ENCODE assay signal across 17 cellular contexts in genomic region chr10:93266858-93267257, GRCh38.
DNase-seq lines count a peak whose midpoint lies in the region; ATAC-seq, FAIRE-seq and TF ChIP-seq lines count a peak whose summit lies in the region.
"Had no signal": no experiment of that assay in that cellular context is flagged by ENCODE, and none has a peak within 500 bp of the region (broad histone marks: within the 10 kb centered on the region; RNA-seq: fewer than 3 reads in every experiment).

No MANE protein-coding gene starts in this region.

- H3K27ac ChIP-seq in GM12878 (ENCODE audit: control insufficient read depth, insufficient read depth): no peak overlapping the region
- H3K27ac ChIP-seq: BLaER1 treated with 17β-estradiol and CSF1 and Interleukin-3, amounts not matched to agents 10 nM and 100 nM had no signal

- no peak for TF ChIP-seq POLR2A in GM12878 (IDR thresholded peaks at IDR 0.05; ENCODE audit: low read depth, low read length)

- H3K36me3 Mint-ChIP-seq in activated CD8-positive, alpha-beta memory T cell treated with anti-CD3 and anti-CD28 coated beads, Interleukin-2, amount 10 ng/mL, durations not matched to agents 7 days and 5 days: no peaks in the 10 kb centered on the region

- peak; percentile 70 for FAIRE-seq in GM12878 (lab: Jason Lieb, UNC)
- FAIRE-seq: H54 had no signal

- H3K27me3 Mint-ChIP-seq in activated CD8-positive, alpha-beta memory T cell treated with anti-CD3 and anti-CD28 coated beads, Interleukin-2, amount 10 ng/mL, durations not matched to agents 7 days and 5 days: peaks cover 2% of the 10 kb centered on the region

- H4K20me1 ChIP-seq in GM12878 (ENCODE audit: control insufficient read depth, insufficient read depth): no peaks in the 10 kb centered on the region
- H4K20me1 ChIP-seq: BLaER1 treated with 17β-estradiol and CSF1 and Interleukin-3, amounts not matched to agents 10 nM and 100 nM had no signal

- TF ChIP-seq CTCF in GM12878 (IDR thresholded peaks at IDR 0.05 in 2 of 3, conservative IDR thresholded peaks at IDR 0.05 in 1 of 3; ENCODE audit: control insufficient read depth in 2 of 3, extremely low read depth in 1 of 3, insufficient read depth in 1 of 3, low read depth in 3 of 3, low read length in 3 of 3): no peak

- no peak for DNase-seq in activated CD8-positive, alpha-beta memory T cell treated with anti-CD3 and anti-CD28 coated beads, Interleukin-2, amount 10 ng/mL, durations not matched to agents 7 days and 5 days
- DNase-seq in activated CD8-positive, alpha-beta memory T cell treated with anti-CD3 and anti-CD28 coated beads, Interleukin-2, amount 50 U/mL, for 48 hours: no peak
- no peak for DNase-seq in GM12878 (ENCODE audit: low read depth, low spot score)
- DNase-seq in KBM-7: no peak
- no peak for DNase-seq in cortex of kidney (lab: John Stamatoyannopoulos, UW)
- no peak for DNase-seq in NCI-H1105 treated with DMSO at 0.1 percent for 48 hours (lab: John Stamatoyannopoulos, UW)
- DNase-seq: 8988T, DMS 273 treated with DMSO at 0.1 percent for 48 hours, GF-D8, NCI-H187, NCI-H226, NCI-H524 treated with DMSO at 0.1 percent for 48 hours had no signal

- H3K27me3 ChIP-seq in GM12878 (replicated peaks in 1 of 2; ENCODE audit: control insufficient read depth in 2 of 2, insufficient read depth in 2 of 2, low read length in 1 of 2): no peaks in the 10 kb centered on the region; a peak in 1 of 4 replicates
- H3K27me3 ChIP-seq: BLaER1 treated with 17β-estradiol and CSF1 and Interleukin-3, amounts not matched to agents 10 nM and 100 nM had no signal

- no peak overlapping the region for H3K4me2 ChIP-seq in GM12878 (ENCODE audit: control insufficient read depth, insufficient read depth)

- BruUV-seq in GM12878 (replicated peaks; lab: Mats Ljungman, UMichigan): no TSS peak

- peaks cover 19% of the 10 kb centered on the region for H3K4me1 ChIP-seq in GM12878 (ENCODE audit: control insufficient read depth, insufficient read depth, low read length)

- peaks cover 2% of the 10 kb centered on the region for H3K9me3 Mint-ChIP-seq in activated CD8-positive, alpha-beta memory T cell treated with anti-CD3 and anti-CD28 coated beads, Interleukin-2, amount 10 ng/mL, durations not matched to agents 7 days and 5 days (ENCODE audit: low read depth)

- H3K9ac ChIP-seq in GM12878 (ENCODE audit: control insufficient read depth, insufficient read depth, low read length): no peak overlapping the region
- H3K9ac ChIP-seq: BLaER1 treated with 17β-estradiol and CSF1 and Interleukin-3, amounts not matched to agents 10 nM and 100 nM had no signal

- 38% methylated on average over 4 of the region's 4 CpGs for WGBS in GM12878 (ENCODE audit: insufficient coverage, insufficient replicate concordance, low lambda C conversion rate, missing lambda C conversion rate)

- RAD21 ChIA-PET in GM12878 (lab: Charles Lee; ENCODE audit: unreplicated experiment): no interaction called here

- no peak overlapping the region for H2AFZ ChIP-seq in GM12878 (ENCODE audit: control insufficient read depth, low read depth, low read length)

- H3K4me3 ChIP-seq in GM12878: no peak overlapping the region
- H3K4me3 ChIP-seq: BLaER1 treated with 17β-estradiol and CSF1 and Interleukin-3, amounts not matched to agents 10 nM and 100 nM had no signal

- SMC1A ChIA-PET in GM12878 (lab: Charles Lee; ENCODE audit: uncharacterized antibody, unreplicated experiment): interaction anchor here (0.8 to 1.0 kb wide), 2 partner anchors 9 to 81 kb away, joined by 3 read pairs; no protein-coding TSS in a partner anchor

- H3K36me3 ChIP-seq in GM12878 (ENCODE audit: control insufficient read depth in 2 of 2, insufficient read depth in 2 of 2, low read length in 1 of 2): no peaks in the 10 kb centered on the region
- H3K36me3 ChIP-seq: BLaER1 treated with 17β-estradiol and CSF1 and Interleukin-3, amounts not matched to agents 10 nM and 100 nM had no signal

- peaks cover 16% of the 10 kb centered on the region for H3K4me1 Mint-ChIP-seq in activated CD8-positive, alpha-beta memory T cell treated with anti-CD3 and anti-CD28 coated beads, Interleukin-2, amount 10 ng/mL, durations not matched to agents 7 days and 5 days

- peaks cover 22% of the 10 kb centered on the region for H3K9me3 ChIP-seq in GM12878 (replicated peaks; ENCODE audit: control insufficient read depth, insufficient read depth, low read length)

- H3K79me2 ChIP-seq in GM12878 (ENCODE audit: control insufficient read depth, insufficient read depth, low read length): no peaks in the 10 kb centered on the region

- CTCF ChIA-PET in activated CD8-positive, alpha-beta memory T cell treated with anti-CD3 and anti-CD28 coated beads, Interleukin-2, amount 10 ng/mL, durations not matched to agents 7 days and 5 days (lab: Charles Lee): no interaction called here
- CTCF ChIA-PET in GM12878 (lab: Yijun Ruan, JAX): interaction anchor here (0.6 to 1.1 kb wide), 2 partner anchors 12 to 151 kb away, joined by 3 to 4 read pairs; no protein-coding TSS in a partner anchor

- intact Hi-C loops in GM12878 (cut with micrococcal nuclease; ENCODE audit: unreplicated experiment): loop anchor here (1.0 kb wide), 1 partner anchor 143 kb away; no protein-coding TSS in a partner anchor

- TF ChIP-seq EP300 in GM12878 (IDR thresholded peaks at IDR 0.05; ENCODE audit: borderline replicate concordance in 1 of 2, control insufficient read depth in 1 of 2, low read depth in 2 of 2, low read length in 2 of 2): no peak

- TF ChIP-seq RAD21 in GM12878 (IDR thresholded peaks at IDR 0.05; ENCODE audit: insufficient read depth, low read depth, low read length): no peak

- in situ Hi-C loops in GM12878 (cut with MboI) (no loop called here), KBM-7 (cut with MboI; ENCODE audit: low pct_unique_long_range_greater_than_20kb, low sequenced_read_pairs) (no loop called here)

- H3K27ac Mint-ChIP-seq in activated CD8-positive, alpha-beta memory T cell treated with anti-CD3 and anti-CD28 coated beads, Interleukin-2, amount 10 ng/mL, durations not matched to agents 7 days and 5 days: no peak overlapping the region

- POLR2A ChIA-PET in GM12878 (lab: Charles Lee): no interaction called here

- ATAC-seq in activated CD8-positive, alpha-beta memory T cell treated with anti-CD3 and anti-CD28 coated beads, Interleukin-2, amount 10 ng/mL, durations not matched to agents 7 days and 5 days: peak; percentile 45
- ATAC-seq in HG02970 (IDR thresholded peaks at IDR 0.05; ENCODE audit: low FRiP score, unreplicated experiment) (peak; percentile 19), GM12878 (peak; percentile 27), HG03342 (IDR thresholded peaks at IDR 0.05; ENCODE audit: unreplicated experiment) (no peak)
- ATAC-seq: Panc1 had no signal

- no peak overlapping the region for H3K4me3 Mint-ChIP-seq in activated CD8-positive, alpha-beta memory T cell treated with anti-CD3 and anti-CD28 coated beads, Interleukin-2, amount 10 ng/mL, durations not matched to agents 7 days and 5 days

TF ChIP-seq in GM12878, 131 proteins besides CTCF, POLR2A, EP300 and RAD21 (continues in another document):
- TF ChIP-seq FOS (IDR thresholded peaks at IDR 0.05; ENCODE audit: borderline replicate concordance, extremely low read depth, insufficient read length) (no peak), BHLHE40 (IDR thresholded peaks at IDR 0.05; ENCODE audit: borderline replicate concordance in 1 of 2, low read depth in 2 of 2, low read length in 1 of 2) (no peak), POLR2AphosphoS5 (IDR thresholded peaks at IDR 0.05; ENCODE audit: low read length) (no peak), STAT1 (conservative IDR thresholded peaks at IDR 0.05) (no peak), GATAD2B (conservative IDR thresholded peaks at IDR 0.05; ENCODE audit: low read depth) (no peak), NFYA (IDR thresholded peaks at IDR 0.05; ENCODE audit: borderline replicate concordance, low read depth, low read length) (no peak), CEBPZ (IDR thresholded peaks at IDR 0.05; ENCODE audit: low read depth, low read length) (no peak), CHD1 (IDR thresholded peaks at IDR 0.05; ENCODE audit: low read depth, low read length) (no peak), RFX5 (IDR thresholded peaks at IDR 0.05; ENCODE audit: low read depth, low read length) (no peak), SMAD5 (IDR thresholded peaks at IDR 0.05; ENCODE audit: low read depth) (no peak), ZNF622 (IDR thresholded peaks at IDR 0.05) (no peak)
